Comparison of ENCODE assay signal across 8 cellular contexts in the genomic region with DNA sequence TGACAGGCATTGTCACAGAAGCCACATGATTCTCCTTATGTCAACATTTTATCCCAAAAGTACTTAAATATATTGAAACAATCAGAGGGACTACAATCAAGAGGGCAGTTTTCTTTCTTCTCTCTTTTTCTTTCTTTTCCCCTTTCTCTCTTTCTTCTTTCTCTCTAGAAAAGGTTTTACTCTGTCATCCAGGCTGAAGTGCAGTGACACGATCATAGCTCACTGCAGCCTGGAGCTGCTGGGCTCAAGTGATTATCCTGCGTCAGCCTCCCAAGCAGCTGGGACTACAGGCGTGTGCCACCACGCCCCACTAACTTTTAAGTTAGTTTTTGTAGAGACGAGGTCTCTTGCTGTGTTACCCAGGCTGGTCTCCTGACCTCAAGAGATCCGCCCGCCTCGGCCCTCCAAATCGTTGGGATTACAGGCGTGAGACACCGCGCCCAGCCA. TPM values are rescaled to one million over a fixed set of nuclear protein-coding genes. Genes with fewer than 3 reads are reported as not detected.
DNase-seq lines count a peak whose midpoint lies in the region; ATAC-seq and TF ChIP-seq lines count a peak whose summit lies in the region.

No MANE protein-coding gene starts in this region.

- H3K36me3 ChIP-seq in heart left ventricle (no peaks in the 10 kb centered on the region), uterus (no peaks in the 10 kb centered on the region)

- DNase-seq in heart left ventricle, result peak in 1 of 5 donors; percentile 26
- DNase-seq in left cardiac atrium, result no peak
- no peak for DNase-seq in MCF 10A (ENCODE audit: unreplicated experiment)
- no peak for DNase-seq in mesothelial cell of epicardium (ENCODE audit: low spot score in 2 of 2, unreplicated experiment in 2 of 2)
- DNase-seq in uterus, result no peak
- DNase-seq in NCI-H526 treated with DMSO at 0.1 percent for 48 hours (lab: John Stamatoyannopoulos, UW), result no peak
- DNase-seq in HuH-7 (ENCODE audit: low spot score), result no peak

- H3K36me3 Mint-ChIP-seq in MCF 10A (ENCODE audit: insufficient read depth, unreplicated experiment) (no peaks in the 10 kb centered on the region), mesothelial cell of epicardium (no peaks in the 10 kb centered on the region)

- H3K4me1 Mint-ChIP-seq in MCF 10A (ENCODE audit: insufficient read depth, unreplicated experiment) (peaks cover 14% of the 10 kb centered on the region), mesothelial cell of epicardium (peaks cover 37% of the 10 kb centered on the region)

- POLR2A ChIA-PET in MCF 10A (lab: Yijun Ruan, JAX), result interaction anchor here (0.5 to 6.4 kb wide), 18 partner anchors 12 to 1276 kb away, joined by 3 to 104 read pairs (median 5); partner anchors contain the start of genes CEBPZ and NDUFAF7

- 91 to 95% (median 92%) methylated on average over 12 of the region's 12 CpGs for WGBS in heart left ventricle, 4 donors

- CTCF ChIA-PET in MCF 10A (lab: Yijun Ruan, JAX), result no interaction called here

- no peaks in the 10 kb centered on the region for H3K27me3 ChIP-seq in heart left ventricle
- H3K27me3 ChIP-seq in uterus, result no peaks in the 10 kb centered on the region

- no peaks in the 10 kb centered on the region for H3K9me3 ChIP-seq in heart left ventricle
- H3K9me3 ChIP-seq in uterus, result no peaks in the 10 kb centered on the region

- peak overlapping the region; percentile 88 for H3K4me3 Mint-ChIP-seq in MCF 10A (ENCODE audit: unreplicated experiment)
- peak overlapping the region; percentile 77 for H3K4me3 Mint-ChIP-seq in mesothelial cell of epicardium

- peaks cover 6 to 45% (median 23%) of the 10 kb centered on the region in 12 donors for H3K4me1 ChIP-seq in heart left ventricle
- H3K4me1 ChIP-seq in uterus, result no peaks in the 10 kb centered on the region

- H3K27me3 Mint-ChIP-seq in MCF 10A (ENCODE audit: insufficient read depth, unreplicated experiment), result no peaks in the 10 kb centered on the region
- no peaks in the 10 kb centered on the region for H3K27me3 Mint-ChIP-seq in mesothelial cell of epicardium (ENCODE audit: low read depth)

- peak overlapping the region in 11 of 12 donors; percentile 66 to 95 (median 84) for H3K4me3 ChIP-seq in heart left ventricle
- peak overlapping the region; percentile 70 to 78 for H3K4me3 ChIP-seq in uterus

- H3K27ac Mint-ChIP-seq in MCF 10A (ENCODE audit: low read depth, unreplicated experiment) (no peak overlapping the region), mesothelial cell of epicardium (peak overlapping the region; percentile 62)

- H3K9me3 Mint-ChIP-seq in MCF 10A (ENCODE audit: unreplicated experiment) (no peaks in the 10 kb centered on the region), mesothelial cell of epicardium (no peaks in the 10 kb centered on the region)

- TF ChIP-seq POLR2A in heart left ventricle (IDR thresholded peaks at IDR 0.05) (no peak), uterus (IDR thresholded peaks at IDR 0.05) (no peak)

- H3K27ac ChIP-seq in heart left ventricle (peak overlapping the region; percentile 52 to 93 (median 89)), uterus (peak overlapping the region; percentile 91 to 97)

- no peak for TF ChIP-seq CTCF in heart left ventricle (IDR thresholded peaks at IDR 0.05)
- no peak for TF ChIP-seq CTCF in MCF 10A (IDR thresholded peaks at IDR 0.05; ENCODE audit: unreplicated experiment)
- TF ChIP-seq CTCF in mesothelial cell of epicardium (IDR thresholded peaks at IDR 0.05; ENCODE audit: unreplicated experiment), result no peak
- no peak for TF ChIP-seq CTCF in uterus (IDR thresholded peaks at IDR 0.05)

- ATAC-seq in heart left ventricle (no peak), left cardiac atrium (no peak), GM21423 (IDR thresholded peaks at IDR 0.05; ENCODE audit: unreplicated experiment) (no peak)

- BruUV-seq in MCF 10A (replicated peaks; lab: Mats Ljungman, UMichigan), result no TSS peak

- intact Hi-C loops in heart left ventricle (cut with DNase I) (no loop called here), left cardiac atrium (cut with DNase I) (no loop called here), MCF 10A (cut with micrococcal nuclease) (no loop called here), uterus (cut with DNase I; ENCODE audit: low total_unique reads) (no loop called here)

RNA-seq across cellular contexts. Expression of gene PRKD3, which starts 1.0 kb away (rescaled TPM):
- total RNA-seq in heart left ventricle (10 to 100 TPM in 8 of 9 donors, 1 to 10 TPM in 1; 9.6 to 24.5 (median 12.5) TPM), left cardiac atrium (10 to 100 TPM; 15.9 to 21.0 TPM), MCF 10A (2022) (22.0 and 23.9 TPM in 2 replicates), mesothelial cell of epicardium (65.5 to 67.3 TPM (median 66.9 TPM) in 3 replicates), uterus (100 to 1,000 TPM in 1 of 4 donors, 10 to 100 TPM in 3; 53.8 to 128 (median 57.7) TPM)
- polyA plus RNA-seq in heart left ventricle, result 1 to 10 TPM; 3.4 to 7.6 TPM

RNA-seq across cellular contexts. Expression of gene QPCT, which starts 18.8 kb away (rescaled TPM):
- total RNA-seq in heart left ventricle (1 to 10 TPM; 1.5 to 7.2 (median 2.8) TPM), left cardiac atrium (1 to 10 TPM; 1.4 to 2.5 TPM), MCF 10A (2022) (not detected in 2 replicates), mesothelial cell of epicardium (0.16 to 0.45 TPM (median 0.36 TPM) in 3 replicates), uterus (10 to 100 TPM in 2 of 4 donors, 1 to 10 TPM in 2; 4.4 to 46.9 (median 8.7) TPM)
- 1 to 10 TPM; 1.3 to 4.0 TPM for polyA plus RNA-seq in heart left ventricle
